ENCODE assay signal across 13 cellular contexts in the genomic region with DNA sequence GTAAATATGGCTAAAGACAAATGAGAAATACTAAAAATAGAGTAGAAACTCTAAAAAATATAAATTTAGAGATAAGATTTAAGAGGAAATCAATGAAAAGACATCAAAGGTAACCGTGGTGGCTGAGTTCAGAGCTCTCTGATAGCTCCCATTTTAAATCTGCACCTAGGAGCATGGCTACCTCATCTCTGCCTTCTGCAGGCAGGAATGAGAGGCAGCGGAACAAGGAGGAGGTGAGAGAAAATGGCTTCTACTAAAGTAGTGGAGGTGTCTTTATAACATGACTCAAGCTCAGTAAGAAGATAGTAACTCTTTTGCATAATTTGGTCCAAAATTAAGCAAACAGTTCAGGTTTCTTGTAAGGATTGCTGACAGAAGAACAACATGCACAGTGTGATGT.
DNase-seq lines count a peak whose midpoint lies in the region; ATAC-seq and TF ChIP-seq lines count a peak whose summit lies in the region.
"Had no signal": no experiment of that assay in that cellular context is flagged by ENCODE, and none has a peak within 500 bp of the region (broad histone marks: within the 10 kb centered on the region; RNA-seq: fewer than 3 reads in every experiment).

No MANE protein-coding gene starts in this region.

- H3K4me1 Mint-ChIP-seq in GM23338 (peaks cover 7% of the 10 kb centered on the region), WTC11 (peaks cover 14% of the 10 kb centered on the region)

- H3K9me2 ChIP-seq in GM23338 (ENCODE audit: insufficient read depth) = no peaks in the 10 kb centered on the region

- no peaks in the 10 kb centered on the region for H4K20me1 ChIP-seq in GM23338 (replicated peaks; ENCODE audit: insufficient read depth)

- no peak overlapping the region for H3K4me2 ChIP-seq in GM23338

- H3K36me3 Mint-ChIP-seq in GM23338 (ENCODE audit: low read depth) = no peaks in the 10 kb centered on the region
- H3K36me3 Mint-ChIP-seq in WTC11 = no peaks in the 10 kb centered on the region

- peak; percentile 42 for DNase-seq in GM23338 (ENCODE audit: low spot score)
- DNase-seq in WTC11 (ENCODE audit: low spot score) = no peak
- DNase-seq in inferior parietal cortex (ENCODE audit: extremely low spot score) = peak; percentile 25
- DNase-seq in superior temporal gyrus (ENCODE audit: extremely low spot score) = peak; percentile 41
- DNase-seq in stimulated activated CD4-positive, alpha-beta T cell treated with anti-CD3 and anti-CD28 coated beads, Interleukin-4, amount 100 ng/mL, for 24 hours = no peak
- no peak for DNase-seq in mucosa of gallbladder (ENCODE audit: low spot score)
- DNase-seq in HPDE6-E6E7 (ENCODE audit: extremely low spot score) = no peak
- DNase-seq: ACHN; CD4-positive, alpha-beta T cell; DMS79 treated with DMSO at 0.1 percent for 48 hours; GF-D8; HCEC 1CT had no signal

- ATAC-seq in GM23338 (peak; percentile 47; the same call in 2 of the 3 replicates), WTC11 (peak; percentile 53)

- no peaks in the 10 kb centered on the region for H3K9me3 Mint-ChIP-seq in GM23338
- no peaks in the 10 kb centered on the region for H3K9me3 Mint-ChIP-seq in WTC11
- H3K9me3 Mint-ChIP-seq: CD4-positive, alpha-beta T cell had no signal

- H3K27ac Mint-ChIP-seq in GM23338 = no peak overlapping the region
- no peak overlapping the region for H3K27ac Mint-ChIP-seq in WTC11
- H3K27ac Mint-ChIP-seq: CD4-positive, alpha-beta T cell had no signal

- no peak overlapping the region for H3K27ac ChIP-seq in GM23338 (ENCODE audit: low read depth)
- H3K27ac ChIP-seq: C4-2B had no signal

- H3K4me1 ChIP-seq in GM23338 (ENCODE audit: insufficient read depth) = no peaks in the 10 kb centered on the region

- H2AFZ ChIP-seq in GM23338 = no peak overlapping the region

- no peak overlapping the region for H3K4me3 Mint-ChIP-seq in GM23338
- no peak overlapping the region for H3K4me3 Mint-ChIP-seq in WTC11
- H3K4me3 Mint-ChIP-seq: CD4-positive, alpha-beta T cell had no signal

- TF ChIP-seq CTCF in GM23338 (conservative IDR thresholded peaks at IDR 0.05; ENCODE audit: low read depth in 2 of 2) (peak in 1 of 2 experiments; percentile 31; a peak in 2 of 4 replicates), WTC11 (IDR thresholded peaks at IDR 0.05) (no peak)

- CTCF ChIA-PET in WTC11 (lab: Charles Lee) = interaction anchor here (0.7 to 1.1 kb wide), 2 partner anchors 142 to 230 kb away, joined by 3 to 4 read pairs; no protein-coding TSS in a partner anchor

- H3K36me3 ChIP-seq in GM23338 (ENCODE audit: insufficient read depth) = no peaks in the 10 kb centered on the region

- POLR2A ChIA-PET in WTC11 (lab: Charles Lee) = no interaction called here

- no peaks in the 10 kb centered on the region for H3K27me3 ChIP-seq in GM23338 (ENCODE audit: insufficient read depth)

- H3F3A ChIP-seq in GM23338 (replicated peaks; ENCODE audit: low read depth) = no peaks in the 10 kb centered on the region

- no peaks in the 10 kb centered on the region for H3K27me3 Mint-ChIP-seq in GM23338 (ENCODE audit: insufficient read depth, low read depth, poor library complexity)
- H3K27me3 Mint-ChIP-seq in WTC11 (ENCODE audit: low read depth) = no peaks in the 10 kb centered on the region; the same call in 1 of the 2 replicates
- H3K27me3 Mint-ChIP-seq: CD4-positive, alpha-beta T cell had no signal

- no peaks in the 10 kb centered on the region for H3K79me2 ChIP-seq in GM23338 (replicated peaks; ENCODE audit: insufficient read depth)

- no peak overlapping the region for H3K4me3 ChIP-seq in GM23338

TF ChIP-seq in GM23338, 12 proteins besides CTCF, POLR2A, EP300 and RAD21 (continues in another document):
- TF ChIP-seq CREB1 (CRISPR knock-in tag; IDR thresholded peaks at IDR 0.05; ENCODE audit: low read depth) (no peak), EZH2 (IDR thresholded peaks at IDR 0.05; ENCODE audit: low read depth, unreplicated experiment) (no peak), JUNB (IDR thresholded peaks at IDR 0.05; ENCODE audit: unreplicated experiment) (no peak), ZNF114 (CRISPR knock-in tag; IDR thresholded peaks at IDR 0.05) (no peak), ZNF331 (CRISPR knock-in tag; IDR thresholded peaks at IDR 0.05; ENCODE audit: low read depth) (no peak)

TF ChIP-seq in WTC11, 78 proteins besides CTCF, POLR2A, EP300 and RAD21 (continues in another document):
- TF ChIP-seq MXD4 (CRISPR knock-in tag; IDR thresholded peaks at IDR 0.05; ENCODE audit: borderline replicate concordance) = no peak
- no peak for TF ChIP-seq FOXP4 (CRISPR knock-in tag; IDR thresholded peaks at IDR 0.05)
- TF ChIP-seq, protein P1, sequence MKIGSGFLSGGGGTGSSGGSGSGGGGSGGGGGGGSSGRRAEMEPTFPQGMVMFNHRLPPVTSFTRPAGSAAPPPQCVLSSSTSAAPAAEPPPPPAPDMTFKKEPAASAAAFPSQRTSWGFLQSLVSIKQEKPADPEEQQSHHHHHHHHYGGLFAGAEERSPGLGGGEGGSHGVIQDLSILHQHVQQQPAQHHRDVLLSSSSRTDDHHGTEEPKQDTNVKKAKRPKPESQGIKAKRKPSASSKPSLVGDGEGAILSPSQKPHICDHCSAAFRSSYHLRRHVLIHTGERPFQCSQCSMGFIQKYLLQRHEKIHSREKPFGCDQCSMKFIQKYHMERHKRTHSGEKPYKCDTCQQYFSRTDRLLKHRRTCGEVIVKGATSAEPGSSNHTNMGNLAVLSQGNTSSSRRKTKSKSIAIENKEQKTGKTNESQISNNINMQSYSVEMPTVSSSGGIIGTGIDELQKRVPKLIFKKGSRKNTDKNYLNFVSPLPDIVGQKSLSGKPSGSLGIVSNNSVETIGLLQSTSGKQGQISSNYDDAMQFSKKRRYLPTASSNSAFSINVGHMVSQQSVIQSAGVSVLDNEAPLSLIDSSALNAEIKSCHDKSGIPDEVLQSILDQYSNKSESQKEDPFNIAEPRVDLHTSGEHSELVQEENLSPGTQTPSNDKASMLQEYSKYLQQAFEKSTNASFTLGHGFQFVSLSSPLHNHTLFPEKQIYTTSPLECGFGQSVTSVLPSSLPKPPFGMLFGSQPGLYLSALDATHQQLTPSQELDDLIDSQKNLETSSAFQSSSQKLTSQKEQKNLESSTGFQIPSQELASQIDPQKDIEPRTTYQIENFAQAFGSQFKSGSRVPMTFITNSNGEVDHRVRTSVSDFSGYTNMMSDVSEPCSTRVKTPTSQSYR (CRISPR knock-in tag; IDR thresholded peaks at IDR 0.05) = no peak
- no peak for TF ChIP-seq ZNF317 (CRISPR knock-in tag; IDR thresholded peaks at IDR 0.05; ENCODE audit: borderline replicate concordance, low read depth)
- no peak for TF ChIP-seq TEAD4 (CRISPR knock-in tag; IDR thresholded peaks at IDR 0.05)
- TF ChIP-seq MAX (CRISPR knock-in tag; IDR thresholded peaks at IDR 0.05) = no peak
- TF ChIP-seq ZNF232 (CRISPR knock-in tag; IDR thresholded peaks at IDR 0.05) = no peak
- TF ChIP-seq, protein P2, sequence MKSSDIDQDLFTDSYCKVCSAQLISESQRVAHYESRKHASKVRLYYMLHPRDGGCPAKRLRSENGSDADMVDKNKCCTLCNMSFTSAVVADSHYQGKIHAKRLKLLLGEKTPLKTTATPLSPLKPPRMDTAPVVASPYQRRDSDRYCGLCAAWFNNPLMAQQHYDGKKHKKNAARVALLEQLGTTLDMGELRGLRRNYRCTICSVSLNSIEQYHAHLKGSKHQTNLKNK (CRISPR knock-in tag; IDR thresholded peaks at IDR 0.05) = no peak
- TF ChIP-seq, protein P3, sequence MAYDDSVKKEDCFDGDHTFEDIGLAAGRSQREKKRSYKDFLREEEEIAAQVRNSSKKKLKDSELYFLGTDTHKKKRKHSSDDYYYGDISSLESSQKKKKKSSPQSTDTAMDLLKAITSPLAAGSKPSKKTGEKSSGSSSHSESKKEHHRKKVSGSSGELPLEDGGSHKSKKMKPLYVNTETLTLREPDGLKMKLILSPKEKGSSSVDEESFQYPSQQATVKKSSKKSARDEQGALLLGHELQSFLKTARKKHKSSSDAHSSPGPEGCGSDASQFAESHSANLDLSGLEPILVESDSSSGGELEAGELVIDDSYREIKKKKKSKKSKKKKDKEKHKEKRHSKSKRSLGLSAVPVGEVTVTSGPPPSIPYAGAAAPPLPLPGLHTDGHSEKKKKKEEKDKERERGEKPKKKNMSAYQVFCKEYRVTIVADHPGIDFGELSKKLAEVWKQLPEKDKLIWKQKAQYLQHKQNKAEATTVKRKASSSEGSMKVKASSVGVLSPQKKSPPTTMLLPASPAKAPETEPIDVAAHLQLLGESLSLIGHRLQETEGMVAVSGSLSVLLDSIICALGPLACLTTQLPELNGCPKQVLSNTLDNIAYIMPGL (CRISPR knock-in tag; IDR thresholded peaks at IDR 0.05) = no peak
- no peak for TF ChIP-seq E2F4 (CRISPR knock-in tag; IDR thresholded peaks at IDR 0.05; ENCODE audit: borderline replicate concordance, low read depth)
- no peak for TF ChIP-seq ATF3 (CRISPR knock-in tag; conservative IDR thresholded peaks at IDR 0.05)

Comparison
In these comparisons a context has a peak if more than half of its experiments do, and no peak if none do; other contexts are left out.
1. DNase-seq: peak in GM23338 (single experiment), inferior parietal cortex (single experiment) and superior temporal gyrus (single experiment); none in WTC11 (single experiment), stimulated activated CD4-positive, alpha-beta T cell treated with anti-CD3 and anti-CD28 coated beads, Interleukin-4, amount 100 ng/mL, for 24 hours (single experiment), mucosa of gallbladder (single experiment) and HPDE6-E6E7 (single experiment).